ENCODE assay signal across 11 cellular contexts in genomic region chr21:39153373-39153772, GRCh38. TPM values are rescaled to one million over a fixed set of nuclear protein-coding genes. Genes with fewer than 3 reads are reported as not detected.
A peak's percentile ranks its signal among the peaks of the same experiment; 100 is the strongest.
DNase-seq lines count a peak whose midpoint lies in the region; ATAC-seq, FAIRE-seq and TF ChIP-seq lines count a peak whose summit lies in the region.
"Had no signal": no experiment of that assay in that cellular context is flagged by ENCODE, and none has a peak within 500 bp of the region (broad histone marks: within the 10 kb centered on the region; RNA-seq: fewer than 3 reads in every experiment).

No MANE protein-coding gene starts in this region.

- no peaks in the 10 kb centered on the region for H3K9me3 ChIP-seq in mucosa of descending colon

- H3K27me3 ChIP-seq in bronchial epithelial cell (ENCODE audit: control insufficient read depth, insufficient read depth, low read length), result no peaks in the 10 kb centered on the region

- ATAC-seq in mucosa of descending colon (peak; percentile 41), HG03571 (IDR thresholded peaks at IDR 0.05; ENCODE audit: unreplicated experiment) (no peak), HG02884 (IDR thresholded peaks at IDR 0.05; ENCODE audit: unreplicated experiment) (no peak)

- TF ChIP-seq CTCF in LNCAP (IDR thresholded peaks at IDR 0.05) (peak; percentile 60), bronchial epithelial cell (IDR thresholded peaks at IDR 0.05; ENCODE audit: insufficient read depth, low read length, severe bottlenecking) (peak; percentile 57), mucosa of descending colon (IDR thresholded peaks at IDR 0.05) (no peak)

- H3K36me3 ChIP-seq in bronchial epithelial cell (ENCODE audit: control insufficient read depth, insufficient read depth, low read length) (no peaks in the 10 kb centered on the region), mucosa of descending colon (ENCODE audit: low read depth) (no peaks in the 10 kb centered on the region)

- H3K4me1 ChIP-seq in mucosa of descending colon (ENCODE audit: low read depth), result no peaks in the 10 kb centered on the region

- H3K4me3 ChIP-seq in bronchial epithelial cell (ENCODE audit: low read depth, low read length) (no peak overlapping the region), mucosa of descending colon (no peak overlapping the region)

- DNase-seq in Daoy (ENCODE audit: low read depth), result peak; percentile 35
- peak; percentile 13 for DNase-seq in bronchial epithelial cell (ENCODE audit: low read depth)
- no peak for DNase-seq in mucosa of descending colon
- no peak for DNase-seq in GM19240 (ENCODE audit: insufficient read length, low spot score)
- no peak for DNase-seq in activated T-cell treated with anti-CD3 and anti-CD28 coated beads, Interleukin-2, amount 50 U/mL, for 1 hour
- DNase-seq: activated CD8-positive, alpha-beta memory T cell treated with anti-CD3 and anti-CD28 coated beads, Interleukin-2, amount 50 U/mL, for 4 hours; foreskin melanocyte; occipital lobe had no signal

- FAIRE-seq in bronchial epithelial cell (lab: Jason Lieb, UNC), result no peak

- intact Hi-C loops in mucosa of descending colon (cut with DNase I, micrococcal nuclease), result no loop called here

RNA-seq across cellular contexts. Expression of gene PSMG1, which starts 29.9 kb away (rescaled TPM):
- 146 and 150 TPM in 2 replicates for total RNA-seq in Daoy (2014; rRNA removed; shearing (Covaris generic))
- 57.1 and 61.3 TPM in 2 replicates for total RNA-seq in bronchial epithelial cell
- 10 to 100 TPM; 24.3 to 48.1 (median 36.2) TPM for total RNA-seq in mucosa of descending colon

Comparison
In these comparisons a context has a peak if more than half of its experiments do, and no peak if none do; other contexts are left out.
1. DNase-seq: peak in Daoy (single experiment) and bronchial epithelial cell (single experiment); none in mucosa of descending colon (0 of 3), GM19240 (single experiment) and activated T-cell treated with anti-CD3 and anti-CD28 coated beads, Interleukin-2, amount 50 U/mL, for 1 hour (single experiment).